In genomic region chr20:57785720-57786119, GRCh38 we compare ENCODE assay signal across 19 cellular contexts.
DNase-seq lines count a peak whose midpoint lies in the region; ATAC-seq and TF ChIP-seq lines count a peak whose summit lies in the region.
"Had no signal": no experiment of that assay in that cellular context is flagged by ENCODE, and none has a peak within 500 bp of the region (broad histone marks: within the 10 kb centered on the region; RNA-seq: fewer than 3 reads in every experiment).

No MANE protein-coding gene starts in this region.

- ATAC-seq in PC-3 (peak; percentile 65), mucosa of descending colon (peak; percentile 14), GM21528 (IDR thresholded peaks at IDR 0.05; ENCODE audit: low FRiP score, unreplicated experiment) (no peak)
- ATAC-seq: Right ventricle myocardium inferior had no signal

- H3K27ac ChIP-seq in C4-2B (peak overlapping the region; percentile 17; the same call in 1 of the 2 replicates), GM23248 (no peak overlapping the region), PC-3 (ENCODE audit: low read length) (no peak overlapping the region)
- H3K27ac ChIP-seq: BLaER1, HL-60 had no signal

- H3K36me3 ChIP-seq in GM23248 (ENCODE audit: low read depth) (no peaks in the 10 kb centered on the region), PC-3 (ENCODE audit: low read depth, low read length) (no peaks in the 10 kb centered on the region), mucosa of descending colon (ENCODE audit: low read depth) (no peaks in the 10 kb centered on the region)
- H3K36me3 ChIP-seq: BLaER1 had no signal

- intact Hi-C loops in PC-3 (cut with micrococcal nuclease), result no loop called here
- intact Hi-C loops in mucosa of descending colon (cut with DNase I, micrococcal nuclease), result no loop called here

- no peaks in the 10 kb centered on the region for H3K4me1 ChIP-seq in GM23248 (ENCODE audit: insufficient read depth)
- H3K4me1 ChIP-seq in PC-3 (ENCODE audit: insufficient read depth, low read length), result peaks cover 6% of the 10 kb centered on the region; the same call in 1 of the 2 replicates
- no peaks in the 10 kb centered on the region for H3K4me1 ChIP-seq in mucosa of descending colon (ENCODE audit: low read depth)

- no peak overlapping the region for H3K4me2 ChIP-seq in GM23248 (ENCODE audit: unreplicated experiment)
- no peak overlapping the region for H3K4me2 ChIP-seq in PC-3 (ENCODE audit: low read length)
- H3K4me2 ChIP-seq: BLaER1 had no signal

- H3K27me3 ChIP-seq in GM23248 (replicated peaks; ENCODE audit: insufficient read depth), result peaks cover 9% of the 10 kb centered on the region; the same call in 1 of the 2 replicates
- no peaks in the 10 kb centered on the region for H3K27me3 ChIP-seq in PC-3 (ENCODE audit: low read length)
- H3K27me3 ChIP-seq: BLaER1 had no signal

- H3K9me2 ChIP-seq in GM23248 (ENCODE audit: insufficient read depth), result no peaks in the 10 kb centered on the region
- H3K9me2 ChIP-seq in PC-3 (replicated peaks; ENCODE audit: low read length), result no peaks in the 10 kb centered on the region

- H3K9ac ChIP-seq in GM23248, result no peak overlapping the region
- H3K9ac ChIP-seq in PC-3 (ENCODE audit: low read length), result no peak overlapping the region
- H3K9ac ChIP-seq: BLaER1 had no signal

- no peaks in the 10 kb centered on the region for H3K9me3 ChIP-seq in GM23248 (ENCODE audit: low read depth)
- H3K9me3 ChIP-seq in PC-3 (ENCODE audit: low read length), result no peaks in the 10 kb centered on the region
- H3K9me3 ChIP-seq in mucosa of descending colon, result no peaks in the 10 kb centered on the region
- H3K9me3 ChIP-seq: BLaER1 had no signal

- CTCF ChIA-PET in PC-3 (lab: Charles Lee), result no interaction called here

- TF ChIP-seq CTCF in C4-2B (conservative IDR thresholded peaks at IDR 0.05) (no peak), PC-3 (conservative IDR thresholded peaks at IDR 0.05; ENCODE audit: low read depth, low read length) (no peak), mucosa of descending colon (IDR thresholded peaks at IDR 0.05) (no peak)

- H3F3A ChIP-seq in GM23248 (ENCODE audit: insufficient read depth), result no peaks in the 10 kb centered on the region
- H3F3A ChIP-seq in PC-3 (ENCODE audit: low read length, unreplicated experiment), result no peaks in the 10 kb centered on the region

- BruUV-seq in PC-3 (replicated peaks; lab: Mats Ljungman, UMichigan), result no TSS peak

- DNase-seq in GM23248 (peak; percentile 15), PC-3 (peak; percentile 25), mucosa of descending colon (no peak), dermis blood vessel endothelial cell (no peak), ecto neural progenitor cell (ENCODE audit: low spot score) (no peak)
- DNase-seq: ACHN; CD4-positive, alpha-beta memory T cell; GF-D8; HFFc6; KBM-7; MV-4-11; NCI-H1105 treated with DMSO at 0.1 percent for 48 hours; NCI-H187; NCI-H774 had no signal

- H3K4me3 ChIP-seq in GM23248 (no peak overlapping the region), PC-3 (ENCODE audit: low read length) (no peak overlapping the region), mucosa of descending colon (no peak overlapping the region)
- H3K4me3 ChIP-seq: BLaER1 had no signal

- no peaks in the 10 kb centered on the region for H4K20me1 ChIP-seq in GM23248 (ENCODE audit: insufficient read depth)
- no peaks in the 10 kb centered on the region for H4K20me1 ChIP-seq in PC-3 (ENCODE audit: low read length)
- H4K20me1 ChIP-seq: BLaER1 had no signal

- no peaks in the 10 kb centered on the region for H3K79me2 ChIP-seq in GM23248 (ENCODE audit: insufficient read depth)
- no peaks in the 10 kb centered on the region for H3K79me2 ChIP-seq in PC-3 (ENCODE audit: low read length)

- 73 to 78% methylated on average over 6 of the region's 6 CpGs for WGBS in GM23248 (ENCODE audit: low coverage in 1 of 2, low lambda C conversion rate in 2 of 2, missing lambda C conversion rate in 2 of 2), 2 experiments

- in situ Hi-C loops in GM23248 (cut with MboI), result no loop called here

- POLR2A ChIA-PET in PC-3 (lab: Charles Lee; ENCODE audit: unreplicated experiment), result no interaction called here

- H2AFZ ChIP-seq in GM23248 (no peak overlapping the region), PC-3 (ENCODE audit: low read length) (no peak overlapping the region)

Comparison
In these comparisons a context has a peak if more than half of its experiments do, and no peak if none do; other contexts are left out.
1. DNase-seq: peak in GM23248 (single experiment) and PC-3 (single experiment); none in mucosa of descending colon (0 of 3), dermis blood vessel endothelial cell (single experiment) and ecto neural progenitor cell (single experiment).